ENCODE assay signal across 8 cellular contexts in the genomic region with DNA sequence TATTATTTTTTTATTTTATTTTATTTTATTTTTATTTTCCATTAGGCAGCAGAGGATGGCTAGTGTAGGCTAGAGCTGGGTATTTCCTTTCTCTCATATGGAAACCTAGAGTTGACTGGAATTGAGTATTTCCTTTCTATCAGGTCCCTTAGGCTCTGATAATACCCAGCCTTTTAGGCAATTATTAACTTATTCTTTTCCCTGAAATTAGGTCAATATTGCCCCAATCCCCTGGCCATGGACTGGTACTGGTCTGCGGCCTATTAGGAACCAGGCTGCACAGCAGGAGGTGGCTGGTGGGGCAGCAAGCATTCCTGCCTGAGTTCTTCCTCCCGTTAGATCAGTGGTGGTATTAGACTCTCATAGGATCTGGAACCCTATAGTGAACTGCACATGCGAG.
"Had no signal": no experiment of that assay in that cellular context is flagged by ENCODE, and none has a peak within 500 bp of the region (broad histone marks: within the 10 kb centered on the region; RNA-seq: fewer than 3 reads in every experiment).

No MANE protein-coding gene starts in this region.

- H3K4me3 ChIP-seq: K562 had no signal

- FAIRE-seq: HTR-8/SVneo, K562 had no signal

- H3K4me2 ChIP-seq: KMS-11 had no signal

- H3K36me3 Mint-ChIP-seq: IgD-negative memory B cell had no signal

- H3K27ac Mint-ChIP-seq: IgD-negative memory B cell had no signal

- DNase-seq: IMR-90, KBM-7, KG1 had no signal

- H3K4me3 Mint-ChIP-seq: IgD-negative memory B cell had no signal

- H3K4me1 Mint-ChIP-seq: IgD-negative memory B cell had no signal

- H3K9ac ChIP-seq: KMS-11 had no signal

- ATAC-seq: K562 had no signal

- H3K27me3 Mint-ChIP-seq: IgD-negative memory B cell had no signal

- H3K27ac ChIP-seq: HL-60, KMS-11 had no signal
